Comparison of ENCODE assay signal across 16 cellular contexts in genomic region chr12:114165921-114166320, GRCh38.
"Had no signal": no experiment of that assay in that cellular context is flagged by ENCODE, and none has a peak within 500 bp of the region (broad histone marks: within the 10 kb centered on the region; RNA-seq: fewer than 3 reads in every experiment).

No MANE protein-coding gene starts in this region.

- H3K36me3 Mint-ChIP-seq: immature natural killer cell had no signal

- DNase-seq: activated CD4-positive, alpha-beta T cell treated with anti-CD3 and anti-CD28 coated beads, Interleukin-2, amount 10 ng/mL, durations not matched to agents 24 days and 14 days; activated T-cell treated with anti-CD3 and anti-CD28 coated beads, Interleukin-2, amount 50 U/mL, for 24 hours; brain microvascular endothelial cell; cerebellar nuclear complex; cortex of kidney; immature natural killer cell; left ventricle myocardium superior; occipital lobe; stimulated activated naive CD4-positive, alpha-beta T cell; T1000 had no signal

- H3K4me1 Mint-ChIP-seq: activated CD4-positive, alpha-beta T cell treated with anti-CD3 and anti-CD28 coated beads, Interleukin-2, amount 10 ng/mL, durations not matched to agents 24 days and 14 days; immature natural killer cell had no signal

- H3K27me3 ChIP-seq: brain microvascular endothelial cell, thyroid gland had no signal

- H3K27me3 Mint-ChIP-seq: activated CD4-positive, alpha-beta T cell treated with anti-CD3 and anti-CD28 coated beads, Interleukin-2, amount 10 ng/mL, durations not matched to agents 24 days and 14 days; activated T-cell treated with anti-CD3 and anti-CD28 coated beads, Interleukin-2, amount 50 U/mL, for 24 hours had no signal

- H3K9me3 Mint-ChIP-seq: activated CD4-positive, alpha-beta T cell treated with anti-CD3 and anti-CD28 coated beads, Interleukin-2, amount 10 ng/mL, durations not matched to agents 24 days and 14 days; activated naive CD4-positive, alpha-beta T cell treated with anti-CD3 and anti-CD28 coated beads for 36 hours; activated T-cell treated with anti-CD3 and anti-CD28 coated beads, Interleukin-2, amount 50 U/mL, for 24 hours; activated T-helper 2 cell treated with anti-CD3 and anti-CD28 coated beads, Interferon-gamma antibody, Interleukin-2, Interleukin-4, amounts not matched to agents 10 μg/mL and 5 μg/mL and 100 μg/mL, durations not matched to agents 14 hours and 24 hours and 36 hours had no signal

- H3K4me3 ChIP-seq: gastroesophageal sphincter, heart left ventricle, thyroid gland had no signal

- H3K36me3 ChIP-seq: brain microvascular endothelial cell, gastroesophageal sphincter, heart left ventricle, thyroid gland had no signal

- H3K9me3 ChIP-seq: gastroesophageal sphincter, heart left ventricle, thyroid gland had no signal

- H3K27ac ChIP-seq: brain microvascular endothelial cell, gastroesophageal sphincter, heart left ventricle, thyroid gland had no signal

- H3K4me1 ChIP-seq: gastroesophageal sphincter, thyroid gland had no signal

- H3K4me3 Mint-ChIP-seq: activated CD4-positive, alpha-beta T cell treated with anti-CD3 and anti-CD28 coated beads, Interleukin-2, amount 10 ng/mL, durations not matched to agents 24 days and 14 days; activated CD8-positive, alpha-beta T cell treated with anti-CD3 and anti-CD28 coated beads, Interleukin-2, amount 10 ng/mL, durations not matched to agents 7 days and 5 days; activated naive CD4-positive, alpha-beta T cell treated with anti-CD3 and anti-CD28 coated beads for 36 hours; activated T-cell treated with anti-CD3 and anti-CD28 coated beads, Interleukin-2, amount 50 U/mL, for 24 hours; immature natural killer cell had no signal

- H3K27ac Mint-ChIP-seq: activated CD4-positive, alpha-beta T cell treated with anti-CD3 and anti-CD28 coated beads, Interleukin-2, amount 10 ng/mL, durations not matched to agents 24 days and 14 days; activated CD8-positive, alpha-beta T cell treated with anti-CD3 and anti-CD28 coated beads, Interleukin-2, amount 10 ng/mL, durations not matched to agents 7 days and 5 days; activated naive CD4-positive, alpha-beta T cell treated with anti-CD3 and anti-CD28 coated beads for 36 hours; activated T-cell treated with anti-CD3 and anti-CD28 coated beads, Interleukin-2, amount 50 U/mL, for 24 hours; activated T-helper 2 cell treated with anti-CD3 and anti-CD28 coated beads, Interferon-gamma antibody, Interleukin-2, Interleukin-4, amounts not matched to agents 10 μg/mL and 5 μg/mL and 100 μg/mL, durations not matched to agents 14 hours and 24 hours and 36 hours; immature natural killer cell had no signal
